In the genomic region with DNA sequence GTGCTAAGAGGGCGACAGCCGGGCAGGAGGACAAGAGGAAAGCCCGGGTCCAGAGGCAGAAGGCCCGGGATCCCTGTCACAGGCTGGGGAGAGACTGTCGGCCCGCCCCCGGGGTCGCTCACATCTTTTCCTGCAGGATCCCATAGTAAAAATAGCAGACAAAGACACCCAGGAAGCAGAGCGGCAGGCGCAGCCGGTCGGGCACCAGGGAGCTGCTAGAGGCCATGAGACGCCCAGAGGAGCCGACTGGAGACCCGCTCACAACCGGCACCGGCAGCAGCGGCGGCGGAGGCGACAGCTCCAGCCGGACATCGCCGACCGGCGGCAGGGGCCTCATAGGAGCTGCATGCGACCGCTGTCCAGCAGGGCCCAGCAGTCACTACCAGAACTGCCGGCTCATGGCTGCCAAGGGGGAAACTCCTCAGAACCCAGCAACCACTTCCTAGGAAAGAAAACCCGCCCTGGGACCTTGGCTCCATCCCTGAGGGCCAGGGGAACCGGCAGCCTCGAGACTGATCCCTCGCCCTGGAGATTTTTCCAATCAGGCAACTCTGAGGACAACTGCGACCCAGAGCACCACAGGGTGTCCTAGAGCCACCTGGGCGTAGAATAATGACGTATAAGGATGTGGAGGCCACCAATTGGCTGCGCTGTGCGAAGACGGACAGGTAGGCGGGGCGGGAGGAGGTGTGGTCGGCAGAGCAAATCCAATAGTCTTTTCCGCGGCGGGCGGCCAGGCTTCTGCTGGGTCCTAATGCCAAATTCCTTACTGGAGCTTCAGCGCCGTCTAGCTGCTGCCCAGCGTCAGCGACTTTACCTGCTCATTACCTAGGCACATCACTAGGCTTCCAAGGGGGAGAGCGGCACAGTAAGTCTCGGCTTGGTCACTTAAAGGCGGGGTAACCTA, we compare ENCODE assay signal across 8 cellular contexts. TPM values are rescaled to one million over a fixed set of nuclear protein-coding genes. Genes with fewer than 3 reads are reported as not detected.
DNase-seq lines count a peak whose midpoint lies in the region; ATAC-seq and TF ChIP-seq lines count a peak whose summit lies in the region.

A gene with protein sequence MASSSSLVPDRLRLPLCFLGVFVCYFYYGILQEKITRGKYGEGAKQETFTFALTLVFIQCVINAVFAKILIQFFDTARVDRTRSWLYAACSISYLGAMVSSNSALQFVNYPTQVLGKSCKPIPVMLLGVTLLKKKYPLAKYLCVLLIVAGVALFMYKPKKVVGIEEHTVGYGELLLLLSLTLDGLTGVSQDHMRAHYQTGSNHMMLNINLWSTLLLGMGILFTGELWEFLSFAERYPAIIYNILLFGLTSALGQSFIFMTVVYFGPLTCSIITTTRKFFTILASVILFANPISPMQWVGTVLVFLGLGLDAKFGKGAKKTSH (minus strand): TSS at position 357 of the 907 bp plus-strand sequence. CDS start 131 bp downstream, at position 226.

- peaks cover 20% of the 10 kb centered on the region for H3K4me1 ChIP-seq in upper lobe of right lung

- no peaks in the 10 kb centered on the region for H3K9me3 ChIP-seq in upper lobe of right lung

- no peaks in the 10 kb centered on the region for H3K27me3 ChIP-seq in upper lobe of right lung

- peak within 1 kb of the TSS; percentile 23 for H3K27ac ChIP-seq in adipose tissue (ENCODE audit: low read depth, low read length)
- H3K27ac ChIP-seq in upper lobe of right lung = peak within 1 kb of the TSS; percentile 99

- peak; percentile 98 for TF ChIP-seq CTCF in GM12873 (IDR thresholded peaks at IDR 0.05; ENCODE audit: insufficient read depth, low read depth, low read length, missing control alignments)
- TF ChIP-seq CTCF in upper lobe of right lung (IDR thresholded peaks at IDR 0.05) = peak; percentile 65

- peaks cover 39% of the 10 kb centered on the region for H3K36me3 ChIP-seq in upper lobe of right lung

- DNase-seq in NCI-H1417 treated with DMSO at 0.1 percent for 48 hours (lab: John Stamatoyannopoulos, UW) = peak; percentile 95
- peak; percentile 97 for DNase-seq in T follicular helper cell (ENCODE audit: low read depth)
- DNase-seq in cardiac septum (ENCODE audit: low spot score) = peak; percentile 100
- peak; percentile 99 to 100 (median 100) for DNase-seq in posterior cingulate gyrus
- peak; percentile 99 for DNase-seq in upper lobe of right lung

- intact Hi-C loops in cardiac septum (cut with DNase I) (loop anchor here (5.0 to 10.0 kb wide), 3 partner anchors 77 to 287 kb away; a partner anchor contains a TSS), posterior cingulate gyrus (cut with DNase I) (loop anchor here (2.0 to 5.0 kb wide), 2 partner anchors 81 to 144 kb away; a partner anchor contains a TSS), upper lobe of right lung (cut with DNase I) (no loop called here)

- H3K4me3 ChIP-seq in upper lobe of right lung = peak within 1 kb of the TSS; percentile 92

- 1 to 2% (median 1%) methylated on average over 53 of the region's 53 CpGs for WGBS in adipose tissue, 3 donors

- ATAC-seq in HG02763 (IDR thresholded peaks at IDR 0.05; ENCODE audit: unreplicated experiment) (peak; percentile 89), upper lobe of right lung (peak; percentile 99)

RNA-seq across cellular contexts. Expression of the gene that starts here (rescaled TPM):
- polyA plus RNA-seq in adipose tissue = 10 to 100 TPM; 20.2 to 38.5 (median 21.7) TPM
- 73.8 TPM for total RNA-seq in cardiac septum
- 48.1 TPM for total RNA-seq in upper lobe of right lung

Comparison
In these comparisons a context has a peak if more than half of its experiments do, and no peak if none do; other contexts are left out.
1. Peak in every context shown above with its lines: DNase-seq, ATAC-seq, H3K4me3 ChIP-seq and H3K27ac ChIP-seq.